Comparison of ENCODE assay signal across 1 cellular context in the genomic region with DNA sequence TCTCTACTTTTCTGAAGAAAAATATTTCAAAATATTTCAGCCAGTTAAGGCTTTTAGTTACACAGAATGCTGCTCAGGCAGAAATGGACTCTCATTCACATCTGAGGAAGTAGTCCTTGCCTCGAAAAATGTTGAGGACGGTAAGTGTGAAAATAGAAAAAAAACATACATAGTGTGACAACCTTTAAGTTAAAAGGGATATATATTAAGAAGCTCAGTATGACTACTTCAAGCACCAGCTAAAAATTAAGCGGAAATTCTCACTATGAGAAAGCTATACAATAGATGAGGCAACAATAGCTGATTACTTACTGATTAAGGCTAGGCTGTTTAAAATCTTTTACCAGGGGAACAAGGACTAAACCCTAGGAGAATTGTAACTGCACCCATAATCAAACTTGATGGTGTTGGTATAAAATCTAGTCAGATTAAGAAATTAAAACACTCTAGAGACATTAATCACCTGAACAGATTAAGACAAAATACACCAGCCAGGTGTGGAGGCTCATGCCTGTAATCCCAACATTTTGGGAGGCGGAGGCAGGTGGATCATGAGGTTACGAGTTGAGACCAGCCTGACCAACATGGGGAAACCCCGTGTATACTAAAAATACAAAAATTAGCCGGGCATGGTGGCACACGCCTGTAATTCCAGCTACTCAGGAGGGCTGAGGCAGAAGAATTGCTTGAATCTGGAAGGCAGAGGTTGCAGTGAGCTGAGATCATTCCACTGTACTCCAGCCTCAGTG.
TF ChIP-seq lines count a peak whose summit lies in the region.

No MANE protein-coding gene starts in this region.

TF ChIP-seq in GM12878, 131 proteins besides CTCF, POLR2A, EP300 and RAD21:
- TF ChIP-seq CEBPZ (IDR thresholded peaks at IDR 0.05; ENCODE audit: low read depth, low read length) (no peak), E4F1 (IDR thresholded peaks at IDR 0.05; ENCODE audit: borderline replicate concordance, partially characterized antibody) (no peak), RUNX3 (IDR thresholded peaks at IDR 0.05; ENCODE audit: low read length) (no peak), MXI1 (IDR thresholded peaks at IDR 0.05; ENCODE audit: low read depth, low read length) (no peak), SIX5 (IDR thresholded peaks at IDR 0.05; ENCODE audit: low read depth, low read length, severe bottlenecking) (no peak), IRF4 (IDR thresholded peaks at IDR 0.05; ENCODE audit: low read depth, low read length) (no peak), GABPA (IDR thresholded peaks at IDR 0.05; ENCODE audit: low read depth) (no peak), ZNF622 (IDR thresholded peaks at IDR 0.05) (no peak), SMAD1 (IDR thresholded peaks at IDR 0.05; ENCODE audit: low read depth, partially characterized antibody) (no peak), CEBPB (IDR thresholded peaks at IDR 0.05; ENCODE audit: borderline replicate concordance in 1 of 2, low read depth in 2 of 2, low read length in 2 of 2) (no peak), MEF2B (IDR thresholded peaks at IDR 0.05; ENCODE audit: partially characterized antibody, poor library complexity, severe bottlenecking) (no peak)
- TF ChIP-seq, protein P1, sequence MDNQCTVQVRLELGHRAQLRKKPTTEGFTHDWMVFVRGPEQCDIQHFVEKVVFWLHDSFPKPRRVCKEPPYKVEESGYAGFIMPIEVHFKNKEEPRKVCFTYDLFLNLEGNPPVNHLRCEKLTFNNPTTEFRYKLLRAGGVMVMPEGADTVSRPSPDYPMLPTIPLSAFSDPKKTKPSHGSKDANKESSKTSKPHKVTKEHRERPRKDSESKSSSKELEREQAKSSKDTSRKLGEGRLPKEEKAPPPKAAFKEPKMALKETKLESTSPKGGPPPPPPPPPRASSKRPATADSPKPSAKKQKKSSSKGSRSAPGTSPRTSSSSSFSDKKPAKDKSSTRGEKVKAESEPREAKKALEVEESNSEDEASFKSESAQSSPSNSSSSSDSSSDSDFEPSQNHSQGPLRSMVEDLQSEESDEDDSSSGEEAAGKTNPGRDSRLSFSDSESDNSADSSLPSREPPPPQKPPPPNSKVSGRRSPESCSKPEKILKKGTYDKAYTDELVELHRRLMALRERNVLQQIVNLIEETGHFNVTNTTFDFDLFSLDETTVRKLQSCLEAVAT (IDR thresholded peaks at IDR 0.05), result no peak
